Comparison of ENCODE assay signal across 1 cellular context in the genomic region with DNA sequence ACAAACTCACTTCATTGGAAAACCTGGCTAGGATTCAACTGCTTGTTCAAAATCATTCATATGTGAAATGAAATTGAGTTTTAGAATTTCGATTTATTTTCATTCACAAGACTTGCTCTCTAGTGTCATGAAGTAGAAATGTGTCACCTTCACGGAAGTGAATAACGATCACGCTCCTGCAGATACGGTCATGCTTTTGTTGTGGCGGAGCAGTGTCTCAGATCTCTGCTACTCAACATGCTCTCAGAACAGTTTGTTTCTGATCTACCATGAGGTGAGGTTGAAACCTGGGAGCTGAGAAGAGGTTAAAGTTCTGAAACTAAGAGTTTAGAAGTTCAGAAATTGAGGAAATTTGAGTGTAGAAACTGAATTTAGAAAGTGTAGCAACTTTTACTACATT.
TF ChIP-seq lines count a peak whose summit lies in the region.

No MANE protein-coding gene starts in this region.

TF ChIP-seq in HEK293, 187 proteins besides CTCF, POLR2A, EP300 and RAD21 (continued from another document):
- TF ChIP-seq, protein P1, sequence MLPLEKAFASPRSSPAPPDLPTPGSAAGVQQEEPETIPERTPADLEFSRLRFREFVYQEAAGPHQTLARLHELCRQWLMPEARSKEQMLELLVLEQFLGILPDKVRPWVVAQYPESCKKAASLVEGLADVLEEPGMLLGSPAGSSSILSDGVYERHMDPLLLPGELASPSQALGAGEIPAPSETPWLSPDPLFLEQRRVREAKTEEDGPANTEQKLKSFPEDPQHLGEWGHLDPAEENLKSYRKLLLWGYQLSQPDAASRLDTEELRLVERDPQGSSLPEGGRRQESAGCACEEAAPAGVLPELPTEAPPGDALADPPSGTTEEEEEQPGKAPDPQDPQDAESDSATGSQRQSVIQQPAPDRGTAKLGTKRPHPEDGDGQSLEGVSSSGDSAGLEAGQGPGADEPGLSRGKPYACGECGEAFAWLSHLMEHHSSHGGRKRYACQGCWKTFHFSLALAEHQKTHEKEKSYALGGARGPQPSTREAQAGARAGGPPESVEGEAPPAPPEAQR (tag by site-specific recombination; IDR thresholded peaks at IDR 0.05): no peak
